In the genomic region with DNA sequence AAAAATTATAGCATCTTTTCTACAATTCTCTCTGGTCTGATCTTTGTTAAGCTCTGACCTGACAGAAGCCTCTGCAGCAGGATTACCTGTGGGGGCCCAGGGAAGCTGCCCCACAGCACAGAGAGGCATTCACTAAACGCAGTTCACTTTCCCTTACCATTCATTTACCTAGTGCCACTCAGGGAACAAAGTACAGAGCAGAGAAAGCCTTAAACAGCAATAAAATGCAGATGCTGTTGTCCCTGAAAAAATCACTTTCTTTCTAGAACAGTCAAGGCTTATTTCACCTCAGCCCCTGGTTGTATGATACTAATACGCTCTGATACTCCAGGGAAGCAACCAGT, we compare ENCODE assay signal across 1 cellular context.
TF ChIP-seq lines count a peak whose summit lies in the region.

No MANE protein-coding gene starts in this region.

TF ChIP-seq in HepG2, 621 proteins besides CTCF, POLR2A, EP300 and RAD21 (continued from another document):
- TF ChIP-seq, protein P1, sequence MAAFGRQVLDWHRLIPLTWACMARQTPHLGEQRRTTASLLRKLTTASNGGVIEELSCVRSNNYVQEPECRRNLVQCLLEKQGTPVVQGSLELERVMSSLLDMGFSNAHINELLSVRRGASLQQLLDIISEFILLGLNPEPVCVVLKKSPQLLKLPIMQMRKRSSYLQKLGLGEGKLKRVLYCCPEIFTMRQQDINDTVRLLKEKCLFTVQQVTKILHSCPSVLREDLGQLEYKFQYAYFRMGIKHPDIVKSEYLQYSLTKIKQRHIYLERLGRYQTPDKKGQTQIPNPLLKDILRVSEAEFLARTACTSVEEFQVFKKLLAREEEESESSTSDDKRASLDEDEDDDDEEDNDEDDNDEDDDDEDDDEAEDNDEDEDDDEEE (CRISPR knock-in tag; IDR thresholded peaks at IDR 0.05): no peak
- TF ChIP-seq ZBTB20 (CRISPR knock-in tag; IDR thresholded peaks at IDR 0.05; ENCODE audit: borderline replicate concordance, low read depth) (0 out of 2 replicates have a peak, but pooled peaks have one; percentile 15), SOX5 (CRISPR knock-in tag; IDR thresholded peaks at IDR 0.05; ENCODE audit: borderline replicate concordance) (peak; percentile 16; the same call in 1 of the 2 replicates), HNF4A (CRISPR knock-in tag; IDR thresholded peaks at IDR 0.05) (peak; percentile 71), MIXL1 (CRISPR knock-in tag; IDR thresholded peaks at IDR 0.05) (peak; percentile 22; the same call in 1 of the 2 replicates), SIN3B (IDR thresholded peaks at IDR 0.05; ENCODE audit: low read length) (no peak), ZNF687 (CRISPR knock-in tag; IDR thresholded peaks at IDR 0.05) (no peak), GATAD2A (CRISPR knock-in tag; IDR thresholded peaks at IDR 0.05) (peak; percentile 49)
- TF ChIP-seq, protein P2, sequence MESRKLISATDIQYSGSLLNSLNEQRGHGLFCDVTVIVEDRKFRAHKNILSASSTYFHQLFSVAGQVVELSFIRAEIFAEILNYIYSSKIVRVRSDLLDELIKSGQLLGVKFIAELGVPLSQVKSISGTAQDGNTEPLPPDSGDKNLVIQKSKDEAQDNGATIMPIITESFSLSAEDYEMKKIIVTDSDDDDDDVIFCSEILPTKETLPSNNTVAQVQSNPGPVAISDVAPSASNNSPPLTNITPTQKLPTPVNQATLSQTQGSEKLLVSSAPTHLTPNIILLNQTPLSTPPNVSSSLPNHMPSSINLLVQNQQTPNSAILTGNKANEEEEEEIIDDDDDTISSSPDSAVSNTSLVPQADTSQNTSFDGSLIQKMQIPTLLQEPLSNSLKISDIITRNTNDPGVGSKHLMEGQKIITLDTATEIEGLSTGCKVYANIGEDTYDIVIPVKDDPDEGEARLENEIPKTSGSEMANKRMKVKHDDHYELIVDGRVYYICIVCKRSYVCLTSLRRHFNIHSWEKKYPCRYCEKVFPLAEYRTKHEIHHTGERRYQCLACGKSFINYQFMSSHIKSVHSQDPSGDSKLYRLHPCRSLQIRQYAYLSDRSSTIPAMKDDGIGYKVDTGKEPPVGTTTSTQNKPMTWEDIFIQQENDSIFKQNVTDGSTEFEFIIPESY (CRISPR knock-in tag; IDR thresholded peaks at IDR 0.05): no peak
- TF ChIP-seq, protein P3, sequence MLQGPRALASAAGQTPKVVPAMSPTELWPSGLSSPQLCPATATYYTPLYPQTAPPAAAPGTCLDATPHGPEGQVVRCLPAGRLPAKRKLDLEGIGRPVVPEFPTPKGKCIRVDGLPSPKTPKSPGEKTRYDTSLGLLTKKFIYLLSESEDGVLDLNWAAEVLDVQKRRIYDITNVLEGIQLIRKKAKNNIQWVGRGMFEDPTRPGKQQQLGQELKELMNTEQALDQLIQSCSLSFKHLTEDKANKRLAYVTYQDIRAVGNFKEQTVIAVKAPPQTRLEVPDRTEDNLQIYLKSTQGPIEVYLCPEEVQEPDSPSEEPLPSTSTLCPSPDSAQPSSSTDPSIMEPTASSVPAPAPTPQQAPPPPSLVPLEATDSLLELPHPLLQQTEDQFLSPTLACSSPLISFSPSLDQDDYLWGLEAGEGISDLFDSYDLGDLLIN (CRISPR knock-in tag; IDR thresholded peaks at IDR 0.05; ENCODE audit: borderline replicate concordance): no peak
